25 cellular contexts compared by ENCODE assay signal in genomic region chr3:12472796-12473195, GRCh38.
"Had no signal": no experiment of that assay in that cellular context is flagged by ENCODE, and none has a peak within 500 bp of the region (broad histone marks: within the 10 kb centered on the region; RNA-seq: fewer than 3 reads in every experiment).

No MANE protein-coding gene starts in this region.

- H3K27ac ChIP-seq: body of pancreas, gastrocnemius medialis, left ventricle myocardium inferior, ovary, prostate gland, testis, transverse colon had no signal

- H3K4me3 Mint-ChIP-seq: activated CD4-positive, alpha-beta T cell treated with anti-CD3 and anti-CD28 coated beads, Interleukin-2, amount 10 ng/mL, durations not matched to agents 24 days and 14 days; activated CD8-positive, alpha-beta T cell treated with anti-CD3 and anti-CD28 coated beads for 36 hours; activated naive CD8-positive, alpha-beta T cell; T-helper 1 cell treated with Interleukin-12 subunit alpha and Interleukin-12 subunit beta and Interleukin-4 antibody, amounts not matched to agents 30 μg/mL and 1 μg/mL, for 36 hours had no signal

- H3K27me3 Mint-ChIP-seq: activated CD4-positive, alpha-beta T cell treated with anti-CD3 and anti-CD28 coated beads, Interleukin-2, amount 10 ng/mL, durations not matched to agents 24 days and 14 days; activated CD8-positive, alpha-beta T cell treated with anti-CD3 and anti-CD28 coated beads for 36 hours; activated naive CD8-positive, alpha-beta T cell had no signal

- H3K4me1 ChIP-seq: body of pancreas, prostate gland, testis had no signal

- H3K9me3 ChIP-seq: body of pancreas, gastrocnemius medialis, left ventricle myocardium inferior, ovary, prostate gland, testis, transverse colon had no signal

- H3K36me3 Mint-ChIP-seq: activated naive CD8-positive, alpha-beta T cell had no signal

- H3K27me3 ChIP-seq: body of pancreas, gastrocnemius medialis, ovary, testis, transverse colon had no signal

- ATAC-seq: activated CD8-positive, alpha-beta T cell treated with anti-CD3 and anti-CD28 coated beads for 36 hours; body of pancreas; gastrocnemius medialis had no signal

- H3K4me2 ChIP-seq: smooth muscle cell had no signal

- H3K4me3 ChIP-seq: body of pancreas, gastrocnemius medialis, left ventricle myocardium inferior, ovary, prostate gland, smooth muscle cell, testis, transverse colon had no signal

- H3K27ac Mint-ChIP-seq: activated CD4-positive, alpha-beta T cell treated with anti-CD3 and anti-CD28 coated beads, Interleukin-2, amount 10 ng/mL, durations not matched to agents 24 days and 14 days; activated CD8-positive, alpha-beta T cell treated with anti-CD3 and anti-CD28 coated beads for 36 hours; activated naive CD8-positive, alpha-beta T cell; activated T-helper 2 cell treated with anti-CD3 and anti-CD28 coated beads, Interferon-gamma antibody, Interleukin-2, Interleukin-4, amounts not matched to agents 10 μg/mL and 5 μg/mL and 100 μg/mL, durations not matched to agents 14 hours and 24 hours and 36 hours; T-helper 1 cell treated with Interleukin-12 subunit alpha and Interleukin-12 subunit beta and Interleukin-4 antibody, amounts not matched to agents 30 μg/mL and 1 μg/mL, for 36 hours had no signal

- DNase-seq: activated CD4-positive, alpha-beta T cell treated with anti-CD3 and anti-CD28 coated beads, Interleukin-2, amount 10 ng/mL, durations not matched to agents 24 days and 14 days; activated CD4-positive, CD25-positive, alpha-beta regulatory T cell treated with anti-CD3 and anti-CD28 coated beads, Interleukin-2, amount 50 U/mL, for 72 hours; activated CD8-positive, alpha-beta T cell treated with anti-CD3 and anti-CD28 coated beads for 36 hours; activated naive CD4-positive, alpha-beta T cell; activated T-cell treated with anti-CD3 and anti-CD28 coated beads for 4 hours; anterior cingulate cortex; body of pancreas; dermis blood vessel endothelial cell; effector CD4-positive, alpha-beta T cell; gastrocnemius medialis; glutamatergic neuron; left ventricle myocardium inferior; ovary; retina; stimulated activated CD4-positive, alpha-beta T cell treated with anti-CD3 and anti-CD28 coated beads, Interleukin-1b, Interleukin-23, amount 100 ng/mL, for 48 hours; stimulated activated naive CD4-positive, alpha-beta T cell treated with Interleukin-2 at 50 U/mL for 16 hours; SW 1271; T1000; testis; transverse colon had no signal

- H3K36me3 ChIP-seq: gastrocnemius medialis, left ventricle myocardium inferior, ovary, prostate gland, transverse colon had no signal

- H3K9me3 Mint-ChIP-seq: activated CD4-positive, alpha-beta T cell treated with anti-CD3 and anti-CD28 coated beads, Interleukin-2, amount 10 ng/mL, durations not matched to agents 24 days and 14 days; activated CD8-positive, alpha-beta T cell treated with anti-CD3 and anti-CD28 coated beads for 36 hours; activated T-helper 2 cell treated with anti-CD3 and anti-CD28 coated beads, Interferon-gamma antibody, Interleukin-2, Interleukin-4, amounts not matched to agents 10 μg/mL and 5 μg/mL and 100 μg/mL, durations not matched to agents 14 hours and 24 hours and 36 hours; T-helper 1 cell treated with Interleukin-12 subunit alpha and Interleukin-12 subunit beta and Interleukin-4 antibody, amounts not matched to agents 30 μg/mL and 1 μg/mL, for 36 hours had no signal
